In the genomic region with DNA sequence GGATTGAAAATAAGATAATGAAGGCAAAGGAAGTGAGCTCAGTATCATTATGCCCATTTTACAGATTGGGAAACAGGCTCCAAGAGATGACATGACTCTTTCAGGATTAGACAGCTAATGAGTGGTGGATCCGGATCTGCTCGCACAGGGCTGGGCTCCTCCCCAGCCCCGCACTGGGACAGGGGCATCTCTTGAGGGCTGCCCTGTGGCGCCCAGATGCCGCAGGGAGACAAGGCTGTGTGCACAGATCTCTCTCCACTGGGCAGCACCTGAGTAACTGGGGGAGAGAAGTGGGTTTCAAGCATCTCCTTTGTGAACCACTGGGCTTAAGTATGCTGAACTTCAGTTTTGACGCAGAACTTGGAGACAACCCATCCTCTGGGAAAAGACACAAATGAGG, we compare ENCODE assay signal across 16 cellular contexts. TPM values are rescaled to one million over a fixed set of nuclear protein-coding genes. Genes with fewer than 3 reads are reported as not detected.
DNase-seq lines count a peak whose midpoint lies in the region; ATAC-seq and TF ChIP-seq lines count a peak whose summit lies in the region.
"Had no signal": no experiment of that assay in that cellular context is flagged by ENCODE, and none has a peak within 500 bp of the region (broad histone marks: within the 10 kb centered on the region; RNA-seq: fewer than 3 reads in every experiment).

No MANE protein-coding gene starts in this region.

- DNase-seq in adipocyte (ENCODE audit: low read depth) (no peak), left lung (peak; percentile 17 to 34), posterior vena cava (ENCODE audit: low spot score) (peak; percentile 16), vagina (ENCODE audit: extremely low spot score in 2 of 2) (no peak), kidney glomerular epithelial cell (lab: John Stamatoyannopoulos, UW) (no peak), cerebellar cortex (ENCODE audit: low spot score) (no peak)
- DNase-seq: CD8-positive, alpha-beta T cell; GF-D8; NCI-H1417; NCI-H1930; NCI-H2171 had no signal

- H3K36me3 ChIP-seq in adipocyte (ENCODE audit: control insufficient read depth, insufficient read depth, low read length, severe bottlenecking) (no peaks in the 10 kb centered on the region), left lung (no peaks in the 10 kb centered on the region), vagina (no peaks in the 10 kb centered on the region)
- H3K36me3 ChIP-seq: BE2C had no signal

- no peak for TF ChIP-seq CTCF in left lung (IDR thresholded peaks at IDR 0.05)
- TF ChIP-seq CTCF in vagina (IDR thresholded peaks at IDR 0.05) = no peak

- H3K27me3 ChIP-seq in adipocyte (replicated peaks; ENCODE audit: control insufficient read depth, insufficient read depth, low read length) = no peaks in the 10 kb centered on the region
- H3K27me3 ChIP-seq in left lung = peaks cover 0 to 6% of the 10 kb centered on the region in 2 donors
- no peaks in the 10 kb centered on the region for H3K27me3 ChIP-seq in vagina
- H3K27me3 ChIP-seq: BE2C had no signal

- ATAC-seq in left lung (no peak), HG02588 (IDR thresholded peaks at IDR 0.05; ENCODE audit: unreplicated experiment) (no peak)
- ATAC-seq: CD8-positive, alpha-beta T cell had no signal

- no peaks in the 10 kb centered on the region for H3K9me3 ChIP-seq in adipocyte (ENCODE audit: control insufficient read depth, low read length)
- H3K9me3 ChIP-seq in left lung = peaks cover 0 to 16% of the 10 kb centered on the region in 2 donors
- H3K9me3 ChIP-seq in vagina = no peaks in the 10 kb centered on the region
- H3K9me3 ChIP-seq: BE2C had no signal

- H3K27ac ChIP-seq in left lung (peak overlapping the region in 1 of 2 donors; percentile 7), vagina (peak overlapping the region; percentile 72)
- H3K27ac ChIP-seq: RWPE1 had no signal

- intact Hi-C loops in left lung (cut with DNase I) (no loop called here), posterior vena cava (cut with DNase I) (no loop called here), vagina (cut with DNase I) (no loop called here)

- peak overlapping the region; percentile 64 for H3K9ac ChIP-seq in adipocyte (ENCODE audit: low read length)

- H3K4me1 ChIP-seq in adipocyte (ENCODE audit: control insufficient read depth, insufficient read depth, low read length) = peaks cover 90% of the 10 kb centered on the region
- H3K4me1 ChIP-seq in left lung = peaks cover 0 to 5% of the 10 kb centered on the region in 2 donors
- H3K4me1 ChIP-seq in vagina = peaks cover 58% of the 10 kb centered on the region
- H3K4me1 ChIP-seq: BE2C had no signal

- no peak for TF ChIP-seq POLR2A in vagina (IDR thresholded peaks at IDR 0.05)

- H3K4me3 ChIP-seq in adipocyte (ENCODE audit: low read length) (peak overlapping the region; percentile 35), left lung (no peak overlapping the region), vagina (no peak overlapping the region)

RNA-seq across cellular contexts. Expression of a gene that starts 43.9 kb away (rescaled TPM):
- total RNA-seq in left lung (10 to 100 TPM; 51.6 to 68.2 TPM), posterior vena cava (10 to 100 TPM; 27.1 to 62.0 TPM), vagina (17.4 TPM)
- total RNA-seq: CD8-positive, alpha-beta T cell; NCI-H460; SK-MEL-5 had no signal

Comparison
In these comparisons a context has a peak if more than half of its experiments do, and no peak if none do; other contexts are left out.
1. DNase-seq: peak in left lung (2 of 2) and posterior vena cava (single experiment); none in adipocyte (single experiment), vagina (0 of 2), kidney glomerular epithelial cell (single experiment) and cerebellar cortex (single experiment).